ENCODE assay signal across 8 cellular contexts in the genomic region with DNA sequence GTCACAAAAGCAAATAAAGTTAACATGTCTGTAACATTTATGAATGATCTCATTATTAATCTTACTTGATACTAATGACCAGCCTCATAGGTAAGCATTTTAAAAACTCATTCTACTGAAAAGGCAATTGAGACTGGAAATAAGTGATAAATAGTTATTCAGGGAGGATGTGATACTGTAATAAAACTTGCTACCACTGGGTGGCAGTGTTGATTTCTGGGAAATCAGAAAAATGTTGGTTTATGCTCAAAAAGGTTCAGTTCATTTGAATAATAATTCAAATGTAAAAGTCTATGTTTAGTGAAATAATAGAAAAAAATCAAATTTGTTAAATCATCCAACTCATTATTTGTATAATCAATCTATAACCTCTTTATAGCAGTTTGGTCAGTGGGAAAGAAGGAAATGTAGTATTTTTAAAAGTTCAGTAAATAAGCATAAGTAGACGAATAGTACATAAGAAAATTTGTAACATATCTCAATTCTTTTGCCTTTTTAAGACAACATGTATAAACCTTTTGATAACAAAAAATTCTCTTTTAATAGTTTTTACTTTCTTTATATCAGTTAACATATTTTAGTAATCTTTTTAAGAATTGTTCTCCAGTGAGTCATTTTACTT. TPM values are rescaled to one million over a fixed set of nuclear protein-coding genes. Genes with fewer than 3 reads are reported as not detected.
A peak's percentile ranks its signal among the peaks of the same experiment; 100 is the strongest.
DNase-seq lines count a peak whose midpoint lies in the region; ATAC-seq and TF ChIP-seq lines count a peak whose summit lies in the region.

No MANE protein-coding gene starts in this region.

- TF ChIP-seq CTCF in HL-60 (IDR thresholded peaks at IDR 0.05; ENCODE audit: insufficient read depth, low read length), result peak; percentile 22
- TF ChIP-seq CTCF in fibroblast of mammary gland (conservative IDR thresholded peaks at IDR 0.05; ENCODE audit: control insufficient read depth, insufficient read depth, low read depth, low read length), result peak; percentile 72
- peak; percentile 26 to 71 (median 67) for TF ChIP-seq CTCF in sigmoid colon (IDR thresholded peaks at IDR 0.05)

- no peak overlapping the region for H3K4me3 ChIP-seq in HL-60 (replicated peaks; ENCODE audit: insufficient read depth, low read length)
- no peak overlapping the region for H3K4me3 ChIP-seq in fibroblast of mammary gland (ENCODE audit: control insufficient read depth, low read depth, low read length)
- no peak overlapping the region for H3K4me3 ChIP-seq in sigmoid colon

- WGBS in sigmoid colon, 2 donors, result 92 to 94% methylated on average over 1 of the region's 1 CpG

- ATAC-seq in activated T-cell treated with anti-CD3 and anti-CD28 coated beads, Interleukin-2, amount 50 U/mL, for 72 hours (replicated peaks in 1 of 2), result no peak
- peak; percentile 49; the same call in 2 of the 3 replicates for ATAC-seq in SK-N-SH treated with all-trans-retinoic acid at 6 μM for 48 hours
- no peak for ATAC-seq in HG03280 (IDR thresholded peaks at IDR 0.05; ENCODE audit: unreplicated experiment)

- H3K9me3 ChIP-seq in sigmoid colon, result no peaks in the 10 kb centered on the region

- peaks cover 3% of the 10 kb centered on the region in 2 donors for H3K36me3 Mint-ChIP-seq in activated T-cell treated with anti-CD3 and anti-CD28 coated beads, Interleukin-2, amount 50 U/mL, for 72 hours (ENCODE audit: insufficient read depth in 2 of 2)
- peaks cover 28% of the 10 kb centered on the region for H3K36me3 Mint-ChIP-seq in activated T-cell treated with anti-CD3 and anti-CD28 coated beads, Interleukin-2, amount 50 U/mL, for 24 hours (ENCODE audit: low read depth)

- H3K27ac ChIP-seq in HL-60 (replicated peaks), result no peak overlapping the region
- no peak overlapping the region for H3K27ac ChIP-seq in sigmoid colon

- TF ChIP-seq POLR2A in sigmoid colon (IDR thresholded peaks at IDR 0.05), result no peak

- intact Hi-C loops in sigmoid colon (cut with DNase I), result loop anchor here (10.0 kb wide), 1 partner anchor 667 kb away; no protein-coding TSS in a partner anchor

- peak in 1 of 2 donors; percentile 41 for DNase-seq in activated T-cell treated with anti-CD3 and anti-CD28 coated beads, Interleukin-2, amount 50 U/mL, for 72 hours
- DNase-seq in activated T-cell treated with anti-CD3 and anti-CD28 coated beads, Interleukin-2, amount 50 U/mL, for 24 hours, result no peak
- DNase-seq in HL-60 (ENCODE audit: low read depth in 1 of 2, low spot score in 1 of 2) (peak in 1 of 2 experiments; percentile 51), fibroblast of mammary gland (ENCODE audit: low read depth) (peak; percentile 54), sigmoid colon (no peak), NCI-H524 treated with DMSO at 0.1 percent for 48 hours (lab: John Stamatoyannopoulos, UW) (no peak)

- H3K27ac Mint-ChIP-seq in activated T-cell treated with anti-CD3 and anti-CD28 coated beads, Interleukin-2, amount 50 U/mL, for 72 hours, result peak overlapping the region; percentile 68
- no peak overlapping the region for H3K27ac Mint-ChIP-seq in activated T-cell treated with anti-CD3 and anti-CD28 coated beads, Interleukin-2, amount 50 U/mL, for 24 hours

- no peaks in the 10 kb centered on the region for H3K9me3 Mint-ChIP-seq in activated T-cell treated with anti-CD3 and anti-CD28 coated beads, Interleukin-2, amount 50 U/mL, for 72 hours
- no peaks in the 10 kb centered on the region for H3K9me3 Mint-ChIP-seq in activated T-cell treated with anti-CD3 and anti-CD28 coated beads, Interleukin-2, amount 50 U/mL, for 24 hours

- H3K27me3 ChIP-seq in HL-60 (ENCODE audit: insufficient read depth, poor library complexity, severe bottlenecking) (no peaks in the 10 kb centered on the region), sigmoid colon (no peaks in the 10 kb centered on the region)

- no peak for TF ChIP-seq EP300 in sigmoid colon (IDR thresholded peaks at IDR 0.05)

- H3K4me1 Mint-ChIP-seq in activated T-cell treated with anti-CD3 and anti-CD28 coated beads, Interleukin-2, amount 50 U/mL, for 72 hours (ENCODE audit: low read depth), result peaks cover 31% of the 10 kb centered on the region
- H3K4me1 Mint-ChIP-seq in activated T-cell treated with anti-CD3 and anti-CD28 coated beads, Interleukin-2, amount 50 U/mL, for 24 hours (ENCODE audit: low read depth), result peaks cover 59% of the 10 kb centered on the region

- peaks cover 0 to 30% (median 21%) of the 10 kb centered on the region in 4 donors for H3K4me1 ChIP-seq in sigmoid colon

- H3K4me3 Mint-ChIP-seq in activated T-cell treated with anti-CD3 and anti-CD28 coated beads, Interleukin-2, amount 50 U/mL, for 72 hours, result no peak overlapping the region
- no peak overlapping the region for H3K4me3 Mint-ChIP-seq in activated T-cell treated with anti-CD3 and anti-CD28 coated beads, Interleukin-2, amount 50 U/mL, for 24 hours

- H3K27me3 Mint-ChIP-seq in activated T-cell treated with anti-CD3 and anti-CD28 coated beads, Interleukin-2, amount 50 U/mL, for 72 hours (ENCODE audit: low read depth), result no peaks in the 10 kb centered on the region
- H3K27me3 Mint-ChIP-seq in activated T-cell treated with anti-CD3 and anti-CD28 coated beads, Interleukin-2, amount 50 U/mL, for 24 hours, result no peaks in the 10 kb centered on the region

- H3K36me3 ChIP-seq in sigmoid colon, result peaks cover 0 to 8% (median 0%) of the 10 kb centered on the region in 4 donors

TF ChIP-seq in SK-N-SH treated with all-trans-retinoic acid at 6 μM for 48 hours, 23 proteins besides CTCF, POLR2A, EP300 and RAD21:
- no peak for TF ChIP-seq BACH2 (CRISPR knock-in tag; IDR thresholded peaks at IDR 0.05; ENCODE audit: borderline replicate concordance)

RNA-seq across cellular contexts. Expression of a gene that starts 9.6 kb away (rescaled TPM):
- 1 to 10 TPM; 5.3 to 6.5 TPM for total RNA-seq in activated T-cell treated with anti-CD3 and anti-CD28 coated beads, Interleukin-2, amount 50 U/mL, for 72 hours
- total RNA-seq in sigmoid colon, result 10 to 100 TPM; 13.0 to 15.7 (median 14.2) TPM
- polyA plus RNA-seq in sigmoid colon, result 1 to 10 TPM; 4.2 to 6.1 (median 4.9) TPM

RNA-seq across cellular contexts. Expression of a gene that starts 12.4 kb away (rescaled TPM):
- 10 to 100 TPM in 1 of 2 donors, 1 to 10 TPM in 1; 10.0 to 10.3 TPM for total RNA-seq in activated T-cell treated with anti-CD3 and anti-CD28 coated beads, Interleukin-2, amount 50 U/mL, for 72 hours
- total RNA-seq in sigmoid colon, result 10 to 100 TPM in 2 of 4 donors, 1 to 10 TPM in 2; 8.3 to 11.5 (median 10.0) TPM
- polyA plus RNA-seq in sigmoid colon, result 1 to 10 TPM; 5.4 to 7.4 (median 6.4) TPM

RNA-seq across cellular contexts. Expression of a gene that starts 41.8 kb away (rescaled TPM):
- total RNA-seq in activated T-cell treated with anti-CD3 and anti-CD28 coated beads, Interleukin-2, amount 50 U/mL, for 72 hours, result 1 to 10 TPM; 2.7 TPM
- total RNA-seq in sigmoid colon, result 1 to 10 TPM; 1.1 to 4.5 (median 2.9) TPM
- polyA plus RNA-seq in sigmoid colon, result 10 to 100 TPM in 1 of 3 donors, 1 to 10 TPM in 2; 1.8 to 11.5 (median 3.7) TPM

Comparison
In these comparisons a context has a peak if more than half of its experiments do, and no peak if none do; other contexts are left out.
1. CTCF ChIP-seq: peak in every context shown above with its lines; median percentile 72 in fibroblast of mammary gland; 67 in sigmoid colon; 22 in HL-60.